ENCODE assay signal across 22 cellular contexts in genomic region chr9:107948086-107948485, GRCh38.
DNase-seq lines count a peak whose midpoint lies in the region; TF ChIP-seq lines count a peak whose summit lies in the region.
"Had no signal": no experiment of that assay in that cellular context is flagged by ENCODE, and none has a peak within 500 bp of the region (broad histone marks: within the 10 kb centered on the region; RNA-seq: fewer than 3 reads in every experiment).

No MANE protein-coding gene starts in this region.

- no peaks in the 10 kb centered on the region for H3K4me1 ChIP-seq in hepatocyte (ENCODE audit: insufficient read depth)
- H3K4me1 ChIP-seq: BLaER1, SJSA1 had no signal

- H3K79me2 ChIP-seq in hepatocyte = no peaks in the 10 kb centered on the region

- H3K4me3 ChIP-seq in hepatocyte = no peak overlapping the region
- H3K4me3 ChIP-seq: BLaER1, SJSA1 had no signal

- no peaks in the 10 kb centered on the region for H3K9me3 ChIP-seq in hepatocyte (ENCODE audit: low read depth)
- H3K9me3 ChIP-seq: SJSA1 had no signal

- DNase-seq in A172 (ENCODE audit: low spot score) (peak; percentile 38), ELR (ENCODE audit: low read depth) (peak; percentile 62), RPMI7951 (ENCODE audit: low read depth) (peak; percentile 82), kidney tubule cell (ENCODE audit: low spot score) (peak; percentile 39), DMS53 treated with DMSO at 0.1 percent for 48 hours (lab: John Stamatoyannopoulos, UW; ENCODE audit: unreplicated experiment) (no peak), NCI-H1048 (lab: John Stamatoyannopoulos, UW) (no peak), GM13976 (ENCODE audit: low spot score) (no peak), hepatocyte (ENCODE audit: low spot score) (no peak)
- DNase-seq: 8988T; CD8-positive, alpha-beta T cell; DMS79; GDM1; Karpas-422; MM.1S; NCI-H1092 treated with DMSO at 0.1 percent for 48 hours; NCI-H146; NCI-H2029 treated with DMSO at 0.1 percent for 48 hours; NCI-H2171; NCI-H526; PC-3 had no signal

- H3K27ac ChIP-seq in hepatocyte = no peak overlapping the region
- H3K27ac ChIP-seq: BLaER1, SJSA1 had no signal

- no peak overlapping the region for H3K4me2 ChIP-seq in hepatocyte
- H3K4me2 ChIP-seq: BLaER1 had no signal

- no peak for TF ChIP-seq CTCF in GM13976 (IDR thresholded peaks at IDR 0.05; ENCODE audit: borderline replicate concordance, control extremely low read depth, extremely low read depth, insufficient read depth, missing control alignments)
- TF ChIP-seq CTCF in hepatocyte (IDR thresholded peaks at IDR 0.05; ENCODE audit: poor library complexity) = no peak

- in situ Hi-C loops in GM13976 (cut with MboI; ENCODE audit: low sequenced_read_pairs, unreplicated experiment) = no loop called here

- H2AFZ ChIP-seq in hepatocyte = no peak overlapping the region

- H3K9me2 ChIP-seq in hepatocyte (replicated peaks; ENCODE audit: insufficient read depth) = no peaks in the 10 kb centered on the region

- 84% methylated on average over 6 of the region's 6 CpGs for WGBS in hepatocyte (ENCODE audit: low lambda C conversion rate, missing lambda C conversion rate)

- H3K36me3 ChIP-seq in hepatocyte (replicated peaks; ENCODE audit: insufficient read depth, low read depth) = no peaks in the 10 kb centered on the region
- H3K36me3 ChIP-seq: BLaER1, SJSA1 had no signal

- H3K27me3 ChIP-seq in hepatocyte = no peaks in the 10 kb centered on the region
- H3K27me3 ChIP-seq: BLaER1, SJSA1 had no signal

- no peaks in the 10 kb centered on the region for H4K20me1 ChIP-seq in hepatocyte (ENCODE audit: insufficient read depth, poor library complexity, severe bottlenecking)
- H4K20me1 ChIP-seq: BLaER1 had no signal

Comparison
In these comparisons a context has a peak if more than half of its experiments do, and no peak if none do; other contexts are left out.
1. DNase-seq: peak in A172 (single experiment), ELR (single experiment), RPMI7951 (single experiment) and kidney tubule cell (single experiment); none in DMS53 treated with DMSO at 0.1 percent for 48 hours (single experiment), NCI-H1048 (single experiment), GM13976 (single experiment) and hepatocyte (single experiment).